In genomic region chr10:130554701-130555410, GRCh38 we compare ENCODE assay signal across 25 cellular contexts.
"Had no signal": no experiment of that assay in that cellular context is flagged by ENCODE, and none has a peak within 500 bp of the region (broad histone marks: within the 10 kb centered on the region; RNA-seq: fewer than 3 reads in every experiment).

No MANE protein-coding gene starts in this region.

- H3K36me3 ChIP-seq: brain microvascular endothelial cell, esophagus squamous epithelium, gastroesophageal sphincter had no signal

- H3K4me1 ChIP-seq: esophagus squamous epithelium, gastroesophageal sphincter had no signal

- ATAC-seq: activated naive CD4-positive, alpha-beta T cell treated with anti-CD3 and anti-CD28 coated beads, Interleukin-2, amount 50 U/mL, for 72 hours; activated T-cell treated with anti-CD3 and anti-CD28 coated beads, Interleukin-2, amount 50 U/mL, for 72 hours; gastroesophageal sphincter; WTC11 had no signal

- DNase-seq: activated CD4-positive, alpha-beta memory T cell treated with anti-CD3 and anti-CD28 coated beads, Interleukin-2, amount 10 ng/mL, durations not matched to agents 7 days and 5 days; activated CD4-positive, alpha-beta T cell treated with anti-CD3 and anti-CD28 coated beads for 1 hour; activated CD4-positive, alpha-beta T cell treated with anti-CD3 and anti-CD28 coated beads for 4 hours; activated CD4-positive, alpha-beta T cell treated with anti-CD3 and anti-CD28 coated beads, Interleukin-2, amount 10 ng/mL, durations not matched to agents 7 days and 5 days; activated CD4-positive, alpha-beta T cell treated with anti-CD3 and anti-CD28 coated beads, Interleukin-2, amount 50 U/mL, for 4 hours; activated CD8-positive, alpha-beta memory T cell treated with anti-CD3 and anti-CD28 coated beads, Interleukin-2, amount 50 U/mL, for 48 hours; activated gamma-delta T cell; activated naive CD4-positive, alpha-beta T cell; activated naive CD4-positive, alpha-beta T cell treated with anti-CD3 and anti-CD28 coated beads, Interleukin-2, amount 10 ng/mL, durations not matched to agents 7 days and 5 days; activated naive CD8-positive, alpha-beta T cell treated with anti-CD3 and anti-CD28 coated beads, Interleukin-2, amount 10 ng/mL, durations not matched to agents 7 days and 5 days; activated T-cell treated with anti-CD3 and anti-CD28 coated beads for 4 hours; activated T-cell treated with anti-CD3 and anti-CD28 coated beads, Interleukin-2, amount 50 U/mL, for 24 hours; activated T-cell treated with anti-CD3 and anti-CD28 coated beads, Interleukin-2, amount 50 U/mL, for 72 hours; anterior cingulate cortex; brain microvascular endothelial cell; dermis blood vessel endothelial cell; effector CD8-positive, alpha-beta T cell; esophagus squamous epithelium; foreskin melanocyte; T-helper 2 cell had no signal

- H3K4me3 ChIP-seq: coronary artery, esophagus squamous epithelium, gastroesophageal sphincter had no signal

- H3K27me3 ChIP-seq: brain microvascular endothelial cell, gastroesophageal sphincter had no signal

- H3K27ac ChIP-seq: brain microvascular endothelial cell, coronary artery, epithelial cell of prostate, esophagus squamous epithelium, gastroesophageal sphincter had no signal

- H3K9me3 ChIP-seq: esophagus squamous epithelium, gastroesophageal sphincter had no signal
